Comparison of ENCODE assay signal across 22 cellular contexts in genomic region chr11:101049123-101049522, GRCh38.
DNase-seq lines count a peak whose midpoint lies in the region; ATAC-seq and TF ChIP-seq lines count a peak whose summit lies in the region.
"Had no signal": no experiment of that assay in that cellular context is flagged by ENCODE, and none has a peak within 500 bp of the region (broad histone marks: within the 10 kb centered on the region; RNA-seq: fewer than 3 reads in every experiment).

No MANE protein-coding gene starts in this region.

- H2AFZ ChIP-seq in mammary epithelial cell (ENCODE audit: low read depth, low read length) (no peak overlapping the region), PC-3 (ENCODE audit: low read length) (no peak overlapping the region)

- H3K9me2 ChIP-seq in PC-3 (replicated peaks; ENCODE audit: low read length) = no peaks in the 10 kb centered on the region
- H3K9me2 ChIP-seq: SK-N-SH had no signal

- DNase-seq in mammary epithelial cell = peak; percentile 70
- DNase-seq in breast epithelium (ENCODE audit: low spot score in 2 of 2) = no peak
- DNase-seq in PC-3 = peak; percentile 94
- DNase-seq in epithelial cell of esophagus (ENCODE audit: low read depth) = peak; percentile 62
- no peak for DNase-seq in NK-92 treated with Interleukin-12 subunit alpha and Interleukin-12 subunit beta, amount 100 ng/mL, for 24 hours (lab: John Stamatoyannopoulos, UW)
- no peak for DNase-seq in NCI-H2196 (lab: John Stamatoyannopoulos, UW; ENCODE audit: unreplicated experiment)
- DNase-seq in NCI-H2107 treated with DMSO at 0.1 percent for 48 hours (lab: John Stamatoyannopoulos, UW; ENCODE audit: unreplicated experiment) = no peak
- DNase-seq in activated T-cell treated with anti-CD3 and anti-CD28 coated beads, Interleukin-2, amount 50 U/mL, for 72 hours = no peak
- DNase-seq: activated CD4-positive, alpha-beta memory T cell treated with anti-CD3 and anti-CD28 coated beads for 36 hours; activated CD4-positive, CD25-positive, alpha-beta regulatory T cell; Calu3; gastrocnemius medialis; GOT3; kidney glomerular epithelial cell; naive B cell; NCI-H2171 treated with DMSO at 0.1 percent for 48 hours; NCI-H774; SK-N-SH; stimulated activated CD8-positive, alpha-beta memory T cell treated with anti-CD3 and anti-CD28 coated beads, Interleukin-4, amount 100 ng/mL, for 48 hours had no signal

- H3K36me3 Mint-ChIP-seq in activated T-cell treated with anti-CD3 and anti-CD28 coated beads, Interleukin-2, amount 50 U/mL, for 72 hours (ENCODE audit: insufficient read depth in 2 of 2) = no peaks in the 10 kb centered on the region
- H3K36me3 Mint-ChIP-seq: activated CD4-positive, alpha-beta memory T cell treated with anti-CD3 and anti-CD28 coated beads for 36 hours; memory B cell; naive B cell had no signal

- H4K20me1 ChIP-seq in mammary epithelial cell (ENCODE audit: insufficient read depth, low read length) (no peaks in the 10 kb centered on the region), PC-3 (ENCODE audit: low read length) (no peaks in the 10 kb centered on the region)

- intact Hi-C loops in mammary epithelial cell (cut with micrococcal nuclease) (no loop called here), breast epithelium (cut with DNase I; ENCODE audit: low total_unique reads) (no loop called here), PC-3 (cut with micrococcal nuclease) (no loop called here)

- H3K36me3 ChIP-seq in mammary epithelial cell (ENCODE audit: insufficient read depth, low read length) = no peaks in the 10 kb centered on the region
- no peaks in the 10 kb centered on the region for H3K36me3 ChIP-seq in breast epithelium
- H3K36me3 ChIP-seq in PC-3 (ENCODE audit: low read depth, low read length) = no peaks in the 10 kb centered on the region
- H3K36me3 ChIP-seq: gastrocnemius medialis, right atrium auricular region had no signal

- TF ChIP-seq POLR2A in breast epithelium (IDR thresholded peaks at IDR 0.05) = no peak

- no peak overlapping the region for H3K27ac ChIP-seq in mammary epithelial cell (ENCODE audit: insufficient read depth, low read depth, low read length)
- H3K27ac ChIP-seq in breast epithelium = no peak overlapping the region
- no peak overlapping the region for H3K27ac ChIP-seq in PC-3 (ENCODE audit: low read length)
- H3K27ac ChIP-seq: gastrocnemius medialis, right atrium auricular region had no signal

- H3K4me3 ChIP-seq in mammary epithelial cell (replicated peaks in 1 of 3; ENCODE audit: insufficient read depth in 1 of 3, low read depth in 2 of 3, low read length in 3 of 3) (no peak overlapping the region), breast epithelium (no peak overlapping the region), PC-3 (ENCODE audit: low read length) (no peak overlapping the region), epithelial cell of esophagus (ENCODE audit: low read length) (no peak overlapping the region)
- H3K4me3 ChIP-seq: gastrocnemius medialis, right atrium auricular region had no signal

- 41% methylated on average over 4 of the region's 4 CpGs for WGBS in mammary epithelial cell (ENCODE audit: low coverage, missing lambda C conversion rate)

- peak; percentile 86 for ATAC-seq in PC-3
- no peak for ATAC-seq in activated T-cell treated with anti-CD3 and anti-CD28 coated beads, Interleukin-2, amount 50 U/mL, for 72 hours (replicated peaks in 1 of 2)
- ATAC-seq: gastrocnemius medialis had no signal

- CTCF ChIA-PET in mammary epithelial cell (lab: Charles Lee; ENCODE audit: low non-redundant PET) (no interaction called here), PC-3 (lab: Charles Lee) (no interaction called here)

- H3K4me1 Mint-ChIP-seq in activated T-cell treated with anti-CD3 and anti-CD28 coated beads, Interleukin-2, amount 50 U/mL, for 72 hours (ENCODE audit: low read depth) = no peaks in the 10 kb centered on the region

- H3K27me3 Mint-ChIP-seq in activated T-cell treated with anti-CD3 and anti-CD28 coated beads, Interleukin-2, amount 50 U/mL, for 72 hours (ENCODE audit: low read depth) = no peaks in the 10 kb centered on the region
- H3K27me3 Mint-ChIP-seq: activated CD4-positive, alpha-beta memory T cell treated with anti-CD3 and anti-CD28 coated beads for 36 hours had no signal

- H3K4me1 ChIP-seq in mammary epithelial cell (ENCODE audit: insufficient read depth, low read length) (no peaks in the 10 kb centered on the region), breast epithelium (no peaks in the 10 kb centered on the region), PC-3 (ENCODE audit: insufficient read depth, low read length) (no peaks in the 10 kb centered on the region)
- H3K4me1 ChIP-seq: gastrocnemius medialis, right atrium auricular region had no signal

- BruUV-seq in mammary epithelial cell (replicated peaks; lab: Mats Ljungman, UMichigan) (no TSS peak), PC-3 (replicated peaks; lab: Mats Ljungman, UMichigan) (no TSS peak)

- H3K27ac Mint-ChIP-seq in activated T-cell treated with anti-CD3 and anti-CD28 coated beads, Interleukin-2, amount 50 U/mL, for 72 hours = no peak overlapping the region
- H3K27ac Mint-ChIP-seq: activated CD4-positive, alpha-beta memory T cell treated with anti-CD3 and anti-CD28 coated beads for 36 hours; B cell; memory B cell; naive B cell had no signal

- TF ChIP-seq CTCF in mammary epithelial cell (conservative IDR thresholded peaks at IDR 0.05 in 1 of 2, IDR thresholded peaks at IDR 0.05 in 1 of 2; ENCODE audit: extremely low read depth in 1 of 2, insufficient read depth in 1 of 2, low read depth in 1 of 2, low read length in 2 of 2) (peak in 1 of 2 donors; percentile 6), breast epithelium (IDR thresholded peaks at IDR 0.05) (no peak), PC-3 (conservative IDR thresholded peaks at IDR 0.05; ENCODE audit: low read depth, low read length) (peak; percentile 35; the same call in 1 of the 2 replicates), epithelial cell of esophagus (IDR thresholded peaks at IDR 0.05; ENCODE audit: insufficient read depth, low read depth, low read length, missing control alignments) (no peak)

- in situ Hi-C loops in mammary epithelial cell (cut with MboI; ENCODE audit: low sequenced_read_pairs in 2 of 2) = no loop called here

- H3K79me2 ChIP-seq in mammary epithelial cell (ENCODE audit: insufficient read depth, low read length) = no peaks in the 10 kb centered on the region
- no peaks in the 10 kb centered on the region for H3K79me2 ChIP-seq in PC-3 (ENCODE audit: low read length)

- H3K4me2 ChIP-seq in mammary epithelial cell (ENCODE audit: insufficient read depth, low read depth, low read length) (no peak overlapping the region), PC-3 (ENCODE audit: low read length) (no peak overlapping the region)
- H3K4me2 ChIP-seq: SK-N-SH had no signal

- POLR2A ChIA-PET in PC-3 (lab: Charles Lee; ENCODE audit: unreplicated experiment) = no interaction called here

- H3K9me3 ChIP-seq in mammary epithelial cell (replicated peaks; ENCODE audit: insufficient read depth, low read length) (no peaks in the 10 kb centered on the region), breast epithelium (no peaks in the 10 kb centered on the region), PC-3 (ENCODE audit: low read length) (no peaks in the 10 kb centered on the region)
- H3K9me3 ChIP-seq: gastrocnemius medialis, right atrium auricular region, SK-N-SH had no signal

- peaks cover 4 to 17% of the 10 kb centered on the region in 2 donors for H3K9me3 Mint-ChIP-seq in activated T-cell treated with anti-CD3 and anti-CD28 coated beads, Interleukin-2, amount 50 U/mL, for 72 hours

- H3K4me3 Mint-ChIP-seq in activated T-cell treated with anti-CD3 and anti-CD28 coated beads, Interleukin-2, amount 50 U/mL, for 72 hours = no peak overlapping the region
- H3K4me3 Mint-ChIP-seq: activated CD4-positive, alpha-beta memory T cell treated with anti-CD3 and anti-CD28 coated beads for 36 hours; B cell; memory B cell; naive B cell had no signal

- dilution Hi-C loops in mammary epithelial cell (cut with HindIII; ENCODE audit: low sequenced_read_pairs) = no loop called here

- H3K9ac ChIP-seq in mammary epithelial cell (ENCODE audit: insufficient read depth, low read length) (no peak overlapping the region), PC-3 (ENCODE audit: low read length) (no peak overlapping the region)
- H3K9ac ChIP-seq: SK-N-SH had no signal

- H3K27me3 ChIP-seq in mammary epithelial cell (ENCODE audit: insufficient read depth, low read length) = no peaks in the 10 kb centered on the region
- no peaks in the 10 kb centered on the region for H3K27me3 ChIP-seq in breast epithelium
- H3K27me3 ChIP-seq in PC-3 (ENCODE audit: low read length) = peaks cover 28% of the 10 kb centered on the region
- H3K27me3 ChIP-seq: gastrocnemius medialis, right atrium auricular region had no signal

- H3F3A ChIP-seq in PC-3 (ENCODE audit: low read length, unreplicated experiment) = no peaks in the 10 kb centered on the region

Comparison
In these comparisons a context has a peak if more than half of its experiments do, and no peak if none do; other contexts are left out.
1. DNase-seq: peak in mammary epithelial cell (single experiment), PC-3 (single experiment) and epithelial cell of esophagus (single experiment); none in breast epithelium (0 of 2), NK-92 treated with Interleukin-12 subunit alpha and Interleukin-12 subunit beta, amount 100 ng/mL, for 24 hours (single experiment), NCI-H2196 (single experiment), NCI-H2107 treated with DMSO at 0.1 percent for 48 hours (single experiment) and activated T-cell treated with anti-CD3 and anti-CD28 coated beads, Interleukin-2, amount 50 U/mL, for 72 hours (0 of 2).